1 cellular context compared by ENCODE assay signal in the genomic region with DNA sequence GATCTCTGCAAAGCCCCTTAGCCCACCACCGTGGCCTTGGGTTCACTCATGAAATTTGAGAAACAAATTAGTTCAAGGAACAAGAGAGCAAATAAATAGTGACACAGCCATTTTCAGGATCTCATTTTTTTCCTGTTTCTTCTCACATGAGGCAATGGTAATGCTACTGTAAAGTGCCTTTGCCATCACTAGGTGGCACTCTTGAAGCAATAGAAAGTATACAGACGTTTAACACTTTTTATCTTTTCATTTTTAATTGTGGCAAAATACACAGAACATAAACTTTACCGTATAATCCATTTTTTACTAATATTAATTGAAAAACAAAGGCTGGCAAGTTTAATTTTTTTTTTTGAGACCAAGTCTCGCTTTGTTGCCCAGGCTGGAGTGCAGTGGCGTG.
TF ChIP-seq lines count a peak whose summit lies in the region.

No MANE protein-coding gene starts in this region.

TF ChIP-seq in HepG2, 621 proteins besides CTCF, POLR2A, EP300 and RAD21 (continued from another document):
- TF ChIP-seq THAP9 (CRISPR knock-in tag; IDR thresholded peaks at IDR 0.05; ENCODE audit: borderline replicate concordance) = no peak
- no peak for TF ChIP-seq NFIC (IDR thresholded peaks at IDR 0.05; ENCODE audit: low read length)
- no peak for TF ChIP-seq EZH2 (conservative IDR thresholded peaks at IDR 0.05; ENCODE audit: low read depth, low read length)
- no peak for TF ChIP-seq ZNF891 (CRISPR knock-in tag; IDR thresholded peaks at IDR 0.05)
- TF ChIP-seq, protein P1, sequence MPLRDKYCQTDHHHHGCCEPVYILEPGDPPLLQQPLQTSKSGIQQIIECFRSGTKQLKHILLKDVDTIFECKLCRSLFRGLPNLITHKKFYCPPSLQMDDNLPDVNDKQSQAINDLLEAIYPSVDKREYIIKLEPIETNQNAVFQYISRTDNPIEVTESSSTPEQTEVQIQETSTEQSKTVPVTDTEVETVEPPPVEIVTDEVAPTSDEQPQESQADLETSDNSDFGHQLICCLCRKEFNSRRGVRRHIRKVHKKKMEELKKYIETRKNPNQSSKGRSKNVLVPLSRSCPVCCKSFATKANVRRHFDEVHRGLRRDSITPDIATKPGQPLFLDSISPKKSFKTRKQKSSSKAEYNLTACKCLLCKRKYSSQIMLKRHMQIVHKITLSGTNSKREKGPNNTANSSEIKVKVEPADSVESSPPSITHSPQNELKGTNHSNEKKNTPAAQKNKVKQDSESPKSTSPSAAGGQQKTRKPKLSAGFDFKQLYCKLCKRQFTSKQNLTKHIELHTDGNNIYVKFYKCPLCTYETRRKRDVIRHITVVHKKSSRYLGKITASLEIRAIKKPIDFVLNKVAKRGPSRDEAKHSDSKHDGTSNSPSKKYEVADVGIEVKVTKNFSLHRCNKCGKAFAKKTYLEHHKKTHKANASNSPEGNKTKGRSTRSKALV (CRISPR knock-in tag; IDR thresholded peaks at IDR 0.05) = no peak
- TF ChIP-seq STAG1 (CRISPR knock-in tag; IDR thresholded peaks at IDR 0.05) = peak; percentile 81
- TF ChIP-seq, protein P2, sequence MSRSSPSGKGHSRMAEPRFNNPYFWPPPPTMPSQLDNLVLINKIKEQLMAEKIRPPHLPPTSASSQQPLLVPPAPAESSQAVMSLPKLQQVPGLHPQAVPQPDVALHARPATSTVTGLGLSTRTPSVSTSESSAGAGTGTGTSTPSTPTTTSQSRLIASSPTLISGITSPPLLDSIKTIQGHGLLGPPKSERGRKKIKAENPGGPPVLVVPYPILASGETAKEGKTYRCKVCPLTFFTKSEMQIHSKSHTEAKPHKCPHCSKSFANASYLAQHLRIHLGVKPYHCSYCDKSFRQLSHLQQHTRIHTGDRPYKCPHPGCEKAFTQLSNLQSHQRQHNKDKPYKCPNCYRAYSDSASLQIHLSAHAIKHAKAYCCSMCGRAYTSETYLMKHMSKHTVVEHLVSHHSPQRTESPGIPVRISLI (CRISPR knock-in tag; IDR thresholded peaks at IDR 0.05; ENCODE audit: borderline replicate concordance) = peak; percentile 34; the same call in 1 of the 2 replicates
- peak; percentile 35; the same call in 1 of the 2 replicates for TF ChIP-seq CEBPG (CRISPR knock-in tag; IDR thresholded peaks at IDR 0.05)
- TF ChIP-seq FOXA3 (CRISPR knock-in tag; IDR thresholded peaks at IDR 0.05) = peak; percentile 28; the same call in 1 of the 2 replicates
- TF ChIP-seq SNAPC2 (CRISPR knock-in tag; IDR thresholded peaks at IDR 0.05) = no peak
- TF ChIP-seq SMC3 (IDR thresholded peaks at IDR 0.05; ENCODE audit: low read length) = peak; percentile 79
- TF ChIP-seq MIXL1 (CRISPR knock-in tag; IDR thresholded peaks at IDR 0.05) = no peak
- no peak for TF ChIP-seq ZNF563 (CRISPR knock-in tag; IDR thresholded peaks at IDR 0.05)
- TF ChIP-seq KAT7 (CRISPR knock-in tag; IDR thresholded peaks at IDR 0.05; ENCODE audit: borderline replicate concordance) = no peak
- TF ChIP-seq, protein P3, sequence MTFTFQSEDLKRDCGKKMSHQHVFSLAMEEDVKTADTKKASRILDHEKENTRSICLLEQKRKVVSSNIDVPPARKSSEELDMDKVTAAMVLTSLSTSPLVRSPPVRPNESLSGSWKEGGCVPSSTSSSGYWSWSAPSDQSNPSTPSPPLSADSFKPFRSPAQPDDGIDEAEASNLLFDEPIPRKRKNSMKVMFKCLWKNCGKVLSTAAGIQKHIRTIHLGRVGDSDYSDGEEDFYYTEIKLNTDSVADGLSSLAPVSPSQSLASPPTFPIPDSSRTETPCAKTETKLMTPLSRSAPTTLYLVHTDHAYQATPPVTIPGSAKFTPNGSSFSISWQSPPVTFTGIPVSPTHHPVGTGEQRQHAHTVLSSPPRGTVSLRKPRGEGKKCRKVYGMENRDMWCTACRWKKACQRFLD (CRISPR knock-in tag; IDR thresholded peaks at IDR 0.05; ENCODE audit: borderline replicate concordance) = no peak
- no peak for TF ChIP-seq RFX3 (CRISPR knock-in tag; IDR thresholded peaks at IDR 0.05)
- no peak for TF ChIP-seq KMT2B (CRISPR knock-in tag; IDR thresholded peaks at IDR 0.05)
- TF ChIP-seq ZNF747 (CRISPR knock-in tag; IDR thresholded peaks at IDR 0.05; ENCODE audit: borderline replicate concordance) = no peak
- TF ChIP-seq CENPT (CRISPR knock-in tag; IDR thresholded peaks at IDR 0.05; ENCODE audit: low read depth) = no peak
- TF ChIP-seq, protein P4, sequence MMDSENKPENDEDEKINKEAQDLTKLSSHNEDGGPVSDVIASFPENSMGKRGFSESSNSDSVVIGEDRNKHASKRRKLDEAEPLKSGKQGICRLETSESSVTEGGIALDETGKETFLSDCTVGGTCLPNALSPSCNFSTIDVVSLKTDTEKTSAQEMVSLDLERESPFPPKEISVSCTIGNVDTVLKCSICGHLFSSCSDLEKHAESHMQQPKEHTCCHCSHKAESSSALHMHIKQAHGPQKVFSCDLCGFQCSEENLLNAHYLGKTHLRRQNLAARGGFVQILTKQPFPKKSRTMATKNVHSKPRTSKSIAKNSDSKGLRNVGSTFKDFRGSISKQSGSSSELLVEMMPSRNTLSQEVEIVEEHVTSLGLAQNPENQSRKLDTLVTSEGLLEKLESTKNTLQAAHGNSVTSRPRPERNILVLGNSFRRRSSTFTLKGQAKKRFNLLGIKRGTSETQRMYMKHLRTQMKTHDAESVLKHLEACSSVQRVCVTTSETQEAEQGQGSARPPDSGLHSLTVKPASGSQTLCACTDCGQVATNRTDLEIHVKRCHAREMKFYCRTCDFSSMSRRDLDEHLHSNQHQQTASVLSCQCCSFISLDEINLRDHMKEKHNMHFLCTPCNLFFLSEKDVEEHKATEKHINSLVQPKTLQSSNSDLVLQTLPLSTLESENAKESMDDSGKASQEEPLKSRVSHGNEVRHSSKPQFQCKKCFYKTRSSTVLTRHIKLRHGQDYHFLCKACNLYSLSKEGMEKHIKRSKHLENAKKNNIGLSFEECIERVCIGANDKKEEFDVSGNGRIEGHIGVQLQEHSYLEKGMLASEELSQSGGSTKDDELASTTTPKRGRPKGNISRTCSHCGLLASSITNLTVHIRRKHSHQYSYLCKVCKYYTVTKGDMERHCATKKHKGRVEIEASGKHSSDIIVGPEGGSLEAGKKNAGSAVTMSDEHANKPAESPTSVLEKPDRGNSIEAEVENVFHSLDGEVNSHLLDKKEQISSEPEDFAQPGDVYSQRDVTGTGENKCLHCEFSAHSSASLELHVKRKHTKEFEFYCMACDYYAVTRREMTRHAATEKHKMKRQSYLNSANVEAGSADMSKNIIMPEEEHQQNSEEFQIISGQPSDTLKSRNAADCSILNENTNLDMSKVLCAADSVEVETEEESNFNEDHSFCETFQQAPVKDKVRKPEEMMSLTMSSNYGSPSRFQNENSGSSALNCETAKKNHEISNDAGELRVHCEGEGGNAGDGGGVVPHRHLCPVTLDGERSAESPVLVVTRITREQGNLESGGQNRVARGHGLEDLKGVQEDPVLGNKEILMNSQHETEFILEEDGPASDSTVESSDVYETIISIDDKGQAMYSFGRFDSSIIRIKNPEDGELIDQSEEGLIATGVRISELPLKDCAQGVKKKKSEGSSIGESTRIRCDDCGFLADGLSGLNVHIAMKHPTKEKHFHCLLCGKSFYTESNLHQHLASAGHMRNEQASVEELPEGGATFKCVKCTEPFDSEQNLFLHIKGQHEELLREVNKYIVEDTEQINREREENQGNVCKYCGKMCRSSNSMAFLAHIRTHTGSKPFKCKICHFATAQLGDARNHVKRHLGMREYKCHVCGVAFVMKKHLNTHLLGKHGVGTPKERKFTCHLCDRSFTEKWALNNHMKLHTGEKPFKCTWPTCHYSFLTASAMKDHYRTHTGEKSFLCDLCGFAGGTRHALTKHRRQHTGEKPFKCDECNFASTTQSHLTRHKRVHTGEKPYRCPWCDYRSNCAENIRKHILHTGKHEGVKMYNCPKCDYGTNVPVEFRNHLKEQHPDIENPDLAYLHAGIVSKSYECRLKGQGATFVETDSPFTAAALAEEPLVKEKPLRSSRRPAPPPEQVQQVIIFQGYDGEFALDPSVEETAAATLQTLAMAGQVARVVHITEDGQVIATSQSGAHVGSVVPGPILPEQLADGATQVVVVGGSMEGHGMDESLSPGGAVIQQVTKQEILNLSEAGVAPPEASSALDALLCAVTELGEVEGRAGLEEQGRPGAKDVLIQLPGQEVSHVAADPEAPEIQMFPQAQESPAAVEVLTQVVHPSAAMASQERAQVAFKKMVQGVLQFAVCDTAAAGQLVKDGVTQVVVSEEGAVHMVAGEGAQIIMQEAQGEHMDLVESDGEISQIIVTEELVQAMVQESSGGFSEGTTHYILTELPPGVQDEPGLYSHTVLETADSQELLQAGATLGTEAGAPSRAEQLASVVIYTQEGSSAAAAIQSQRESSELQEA (CRISPR knock-in tag; IDR thresholded peaks at IDR 0.05; ENCODE audit: not compliant biosample characterization) = no peak
- no peak for TF ChIP-seq SRSF1 (optimal IDR thresholded peaks at IDR 0.05; ENCODE audit: low read depth, low read length)
- TF ChIP-seq MBNL3 (CRISPR knock-in tag; conservative IDR thresholded peaks at IDR 0.05) = no peak
- no peak for TF ChIP-seq CREM (IDR thresholded peaks at IDR 0.05)
- no peak for TF ChIP-seq CREM (CRISPR knock-in tag; IDR thresholded peaks at IDR 0.05)
